ENCODE assay signal across 16 cellular contexts in the genomic region with DNA sequence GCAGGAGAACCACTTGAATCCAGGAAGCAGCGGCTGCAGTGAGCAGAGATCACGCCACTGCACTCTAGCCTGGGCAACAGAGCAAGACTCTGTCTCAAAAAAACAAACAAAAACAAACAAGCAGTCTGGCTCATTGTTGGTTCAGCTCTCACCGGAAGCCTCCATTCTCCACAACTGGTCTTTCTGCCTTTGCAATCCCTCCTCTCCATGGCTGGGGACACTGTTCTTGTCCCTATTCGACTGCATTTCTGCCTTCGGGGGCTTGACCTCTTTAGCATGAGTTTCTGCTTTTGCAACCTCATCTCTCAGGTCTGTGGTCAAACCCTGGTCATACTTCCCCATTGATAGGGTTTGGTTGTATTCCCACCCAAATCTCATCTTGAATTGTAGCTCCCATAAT.
"Had no signal": no experiment of that assay in that cellular context is flagged by ENCODE, and none has a peak within 500 bp of the region (broad histone marks: within the 10 kb centered on the region; RNA-seq: fewer than 3 reads in every experiment).

No MANE protein-coding gene starts in this region.

- H3K9me3 ChIP-seq: mucosa of descending colon, right atrium auricular region, sigmoid colon, stomach, thoracic aorta, transverse colon had no signal

- H3K36me3 ChIP-seq: heart right ventricle, right atrium auricular region, sigmoid colon, stomach, thoracic aorta, transverse colon had no signal

- DNase-seq: cortex of kidney; dorsolateral prefrontal cortex; effector CD8-positive, alpha-beta T cell; heart right ventricle; hypothalamus; mucosa of descending colon; naive thymus-derived CD8-positive, alpha-beta T cell; sigmoid colon; stimulated activated CD4-positive, alpha-beta T cell treated with anti-CD3 and anti-CD28 coated beads, Interleukin-2, amount 100 ng/mL, for 24 hours; stimulated activated naive CD4-positive, alpha-beta T cell; stomach; substantia nigra; transverse colon had no signal

- H3K4me3 ChIP-seq: dorsolateral prefrontal cortex, heart right ventricle, mucosa of descending colon, right atrium auricular region, sigmoid colon, skin epidermis, stomach, thoracic aorta, transverse colon had no signal

- H3K27ac ChIP-seq: dorsolateral prefrontal cortex, heart right ventricle, right atrium auricular region, sigmoid colon, skin epidermis, stomach, thoracic aorta, transverse colon had no signal

- H3K27me3 ChIP-seq: heart right ventricle, right atrium auricular region, sigmoid colon, stomach, transverse colon had no signal

- H3K4me1 ChIP-seq: heart right ventricle, right atrium auricular region, sigmoid colon, stomach, transverse colon had no signal
